8 cellular contexts compared by ENCODE assay signal in the genomic region with DNA sequence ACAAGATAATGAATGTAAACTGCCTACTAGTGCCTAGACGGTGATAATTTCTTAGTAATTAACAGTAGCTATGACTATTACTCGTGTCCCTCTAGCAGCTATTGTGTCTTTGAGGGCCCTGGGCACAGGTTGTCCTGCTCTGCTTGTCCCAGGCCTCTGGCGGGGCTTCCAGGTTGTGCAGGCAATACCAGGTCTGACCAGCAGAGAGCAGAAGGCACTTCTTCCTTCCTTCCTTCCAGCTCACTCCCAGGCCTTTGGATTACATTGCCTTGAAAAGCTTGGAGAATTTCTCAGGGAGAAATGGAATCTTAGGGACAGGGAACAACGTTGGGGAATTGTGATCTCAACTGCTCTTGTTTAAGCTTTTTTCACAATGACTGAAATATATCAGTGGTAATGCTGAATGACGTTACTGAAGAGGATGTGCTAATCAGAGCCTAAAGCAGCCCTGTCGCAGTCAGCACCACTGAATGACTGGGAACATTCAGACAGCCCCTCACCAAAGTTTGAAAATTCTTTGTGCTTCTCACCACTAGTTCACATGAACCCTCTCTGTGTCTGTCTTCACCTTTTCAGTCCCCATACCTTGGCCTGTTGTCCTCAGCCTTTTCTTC. TPM values are rescaled to one million over a fixed set of nuclear protein-coding genes. Genes with fewer than 3 reads are reported as not detected.
DNase-seq lines count a peak whose midpoint lies in the region; ATAC-seq and TF ChIP-seq lines count a peak whose summit lies in the region.

No MANE protein-coding gene starts in this region.

- H3K27me3 Mint-ChIP-seq in endodermal cell (ENCODE audit: insufficient read depth), result no peaks in the 10 kb centered on the region

- H3K27ac ChIP-seq in endodermal cell (ENCODE audit: low read depth, low read length) (no peak overlapping the region), testis (peak overlapping the region; percentile 66 to 77)

- DNase-seq in Right ventricle myocardium inferior (ENCODE audit: missing footprints) (peak; percentile 79), cardiac septum (ENCODE audit: low spot score) (no peak), NCI-H2029 (lab: John Stamatoyannopoulos, UW) (peak; percentile 3), endodermal cell (peak; percentile 97), midbrain (lab: John Stamatoyannopoulos, UW) (peak; percentile 33), testis (peak; percentile 87)
- DNase-seq in activated CD4-positive, alpha-beta T cell treated with anti-CD3 and anti-CD28 coated beads, Interleukin-2, amount 50 U/mL, for 4 hours, result peak; percentile 34 to 38

- H3K36me3 Mint-ChIP-seq in endodermal cell (ENCODE audit: low read depth), result peaks cover 3% of the 10 kb centered on the region

- peaks cover 2% of the 10 kb centered on the region for H3K9me3 Mint-ChIP-seq in endodermal cell

- peak overlapping the region; percentile 84 for H3K27ac Mint-ChIP-seq in endodermal cell

- intact Hi-C loops in Right ventricle myocardium inferior (cut with DNase I), result loop anchor here (2.0 to 5.0 kb wide), 4 partner anchors 48 to 229 kb away; no protein-coding TSS in a partner anchor
- intact Hi-C loops in cardiac septum (cut with DNase I), result loop anchor here (2.0 to 5.0 kb wide), 4 partner anchors 46 to 229 kb away; no protein-coding TSS in a partner anchor
- intact Hi-C loops in testis (cut with DNase I; ENCODE audit: low total_unique reads), result no loop called here

- TF ChIP-seq CTCF in endodermal cell (conservative IDR thresholded peaks at IDR 0.05), result peak; percentile 97
- peak; percentile 83 to 90 (median 90) for TF ChIP-seq CTCF in testis (IDR thresholded peaks at IDR 0.05)

- no peak overlapping the region for H3K9ac ChIP-seq in endodermal cell (ENCODE audit: extremely low read depth, low read length, poor library complexity, severe bottlenecking)

- H3K9me3 ChIP-seq in endodermal cell (ENCODE audit: control insufficient read depth, low read length), result peaks cover 4% of the 10 kb centered on the region
- H3K9me3 ChIP-seq in testis, result no peaks in the 10 kb centered on the region

- H3K4me3 Mint-ChIP-seq in endodermal cell, result no peak overlapping the region

- no peak overlapping the region for H3K4me3 ChIP-seq in endodermal cell (ENCODE audit: low read length)
- H3K4me3 ChIP-seq in testis, result no peak overlapping the region

- peaks cover 6% of the 10 kb centered on the region for H3K27me3 ChIP-seq in endodermal cell (ENCODE audit: control insufficient read depth, insufficient read depth, low read length, poor library complexity, severe bottlenecking)
- no peaks in the 10 kb centered on the region for H3K27me3 ChIP-seq in testis

- TF ChIP-seq POLR2A in testis (IDR thresholded peaks at IDR 0.05), result no peak

- H3K36me3 ChIP-seq in endodermal cell (ENCODE audit: control insufficient read depth, insufficient read depth, low read length), result no peaks in the 10 kb centered on the region
- no peaks in the 10 kb centered on the region for H3K36me3 ChIP-seq in testis (ENCODE audit: low read depth, missing control alignments)

- WGBS in endodermal cell (ENCODE audit: insufficient coverage in 1 of 2, insufficient read length in 1 of 2), 2 experiments, result 51 to 56% methylated on average over 6 of the region's 6 CpGs
- 40 to 49% methylated on average over 6 of the region's 6 CpGs for WGBS in testis, 2 donors

- H3K4me1 Mint-ChIP-seq in endodermal cell, result peaks cover 12% of the 10 kb centered on the region

- ATAC-seq in Right ventricle myocardium inferior (peak; percentile 82), HG02798 (IDR thresholded peaks at IDR 0.05; ENCODE audit: poor library complexity, unreplicated experiment) (peak; percentile 78)

- H3K4me1 ChIP-seq in endodermal cell (ENCODE audit: control insufficient read depth, insufficient read depth, low read length) (peaks cover 16% of the 10 kb centered on the region), testis (peaks cover 23% of the 10 kb centered on the region)

RNA-seq across cellular contexts. Expression of a gene that starts 8.4 kb away (rescaled TPM):
- total RNA-seq in Right ventricle myocardium inferior, result not detected
- not detected for total RNA-seq in cardiac septum
- total RNA-seq in endodermal cell, result 100 to 1,000 TPM; 433 to 467 TPM
- 67.8 TPM for polyA plus RNA-seq in endodermal cell (2013, experiment 1 of 2)
- 76.4 TPM for polyA plus RNA-seq in endodermal cell (2013, experiment 2 of 2)
- total RNA-seq in testis, result under 1 TPM; 0.37 to 0.63 TPM
- 0.47 TPM for polyA plus RNA-seq in testis (ENCODE audit: insufficient read depth, low read depth, low replicate concordance)

RNA-seq across cellular contexts. Expression of a gene that starts 12.3 kb away (rescaled TPM):
- not detected for total RNA-seq in Right ventricle myocardium inferior
- total RNA-seq in cardiac septum, result not detected
- total RNA-seq in endodermal cell, result 1 to 10 TPM; 1.7 to 4.3 TPM
- 2.5 TPM for polyA plus RNA-seq in endodermal cell (2013, experiment 1 of 2)
- 1.9 TPM for polyA plus RNA-seq in endodermal cell (2013, experiment 2 of 2)
- 1 to 10 TPM; 7.9 to 9.1 TPM for total RNA-seq in testis
- polyA plus RNA-seq in testis (ENCODE audit: insufficient read depth, low read depth, low replicate concordance), result 14.4 TPM

RNA-seq across cellular contexts. Expression of a gene that starts 16.8 kb away (rescaled TPM):
- total RNA-seq in Right ventricle myocardium inferior (13.3 TPM), cardiac septum (19.7 TPM), endodermal cell (10 to 100 TPM; 45.3 to 50.6 TPM), testis (100 to 1,000 TPM; 134 to 156 TPM)
- 27.8 TPM for polyA plus RNA-seq in endodermal cell (2013, experiment 1 of 2)
- 22.6 TPM for polyA plus RNA-seq in endodermal cell (2013, experiment 2 of 2)
- 98.3 TPM for polyA plus RNA-seq in testis (ENCODE audit: insufficient read depth, low read depth, low replicate concordance)

RNA-seq across cellular contexts. Expression of a gene that starts 45.9 kb away (rescaled TPM):
- not detected for total RNA-seq in Right ventricle myocardium inferior
- total RNA-seq in cardiac septum, result not detected
- not detected for total RNA-seq in endodermal cell
- not detected for polyA plus RNA-seq in endodermal cell (2013, experiment 1 of 2)
- not detected for polyA plus RNA-seq in endodermal cell (2013, experiment 2 of 2)
- 10 to 100 TPM; 10.1 to 38.5 TPM for total RNA-seq in testis
- 28.9 TPM for polyA plus RNA-seq in testis (ENCODE audit: insufficient read depth, low read depth, low replicate concordance)

RNA-seq across cellular contexts. Expression of a gene that starts 52.2 kb away (rescaled TPM):
- total RNA-seq in Right ventricle myocardium inferior (not detected), cardiac septum (not detected), endodermal cell (not detected), testis (not detected)
- not detected for polyA plus RNA-seq in endodermal cell (2013, experiment 1 of 2)
- not detected for polyA plus RNA-seq in endodermal cell (2013, experiment 2 of 2)
- polyA plus RNA-seq in testis (ENCODE audit: insufficient read depth, low read depth, low replicate concordance), result not detected

Comparison
In these comparisons a context has a peak if more than half of its experiments do, and no peak if none do; other contexts are left out.
1. RNA of a gene that starts 8.4 kb away (total RNA-seq): 433 to 467 TPM in endodermal cell; 0.37 to 0.63 TPM in testis, not detected in Right ventricle myocardium inferior (single experiment) and not detected in cardiac septum (single experiment); every median in the first group is over 100 times any median in the second.